ENCODE assay signal across 8 cellular contexts in the genomic region with DNA sequence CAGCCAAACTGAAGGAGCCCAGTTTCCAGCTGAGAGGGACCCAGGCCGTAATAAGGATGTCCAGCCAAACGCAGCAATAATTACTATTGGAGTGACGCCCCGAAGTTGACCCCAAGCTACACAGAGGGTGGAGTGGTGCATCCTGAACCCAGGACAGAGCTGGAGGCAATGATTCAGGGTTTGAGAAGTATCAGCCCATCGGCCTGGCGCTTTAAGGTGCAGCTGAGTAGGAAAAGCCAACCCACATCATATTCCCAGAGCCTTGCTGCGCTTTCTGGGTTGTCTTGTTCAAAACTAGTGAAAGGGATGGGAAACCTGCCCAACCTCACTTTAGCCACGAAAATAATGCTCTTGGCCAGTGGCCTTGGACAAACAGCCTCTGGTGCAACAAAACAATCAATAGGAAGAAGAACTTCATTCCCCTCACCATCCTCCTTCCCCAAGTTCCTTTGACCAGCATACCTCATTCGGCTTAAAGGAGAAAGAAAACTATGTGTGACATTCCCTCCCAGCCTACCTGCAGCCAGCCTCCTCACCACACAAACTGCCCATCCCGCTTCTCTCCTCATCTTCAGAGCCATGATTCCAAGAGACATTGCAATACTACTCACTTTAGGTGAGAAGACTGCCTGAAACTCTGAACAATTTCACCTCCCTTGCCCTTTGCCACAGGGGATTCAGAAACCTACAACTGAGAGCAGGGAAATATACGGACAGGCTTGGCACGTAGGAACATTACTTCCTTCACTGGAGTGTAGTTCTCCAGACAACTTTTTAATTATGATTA.
DNase-seq lines count a peak whose midpoint lies in the region; ATAC-seq and TF ChIP-seq lines count a peak whose summit lies in the region.

No MANE protein-coding gene starts in this region.

- H3K4me1 ChIP-seq in Peyer's patch: peaks cover 0 to 29% (median 17%) of the 10 kb centered on the region in 4 donors
- H3K4me1 ChIP-seq in endocrine pancreas (ENCODE audit: control insufficient read depth, insufficient read depth, low read length): peaks cover 10% of the 10 kb centered on the region
- H3K4me1 ChIP-seq in muscle layer of duodenum (ENCODE audit: control insufficient read depth in 1 of 2, insufficient read depth in 2 of 2, low read length in 2 of 2): peaks cover 0 to 4% of the 10 kb centered on the region in 2 donors

- no peaks in the 10 kb centered on the region for H3K9me3 ChIP-seq in Peyer's patch
- H3K9me3 ChIP-seq in endocrine pancreas (ENCODE audit: control insufficient read depth, low read length): no peaks in the 10 kb centered on the region
- no peaks in the 10 kb centered on the region for H3K9me3 ChIP-seq in muscle layer of duodenum (ENCODE audit: control insufficient read depth in 1 of 2, low read length in 2 of 2)

- H3K27ac ChIP-seq in Peyer's patch (peak overlapping the region; percentile 96 to 99 (median 98)), muscle layer of duodenum (ENCODE audit: low read length) (peak overlapping the region; percentile 71)

- no peak for DNase-seq in T-helper 1 cell
- peak in 1 of 3 donors; percentile 55 for DNase-seq in Peyer's patch
- no peak for DNase-seq in NCI-H774 (lab: John Stamatoyannopoulos, UW)
- no peak for DNase-seq in effector CD4-positive, alpha-beta T cell

- ATAC-seq in GM19351 (IDR thresholded peaks at IDR 0.05; ENCODE audit: unreplicated experiment): no peak

- peak overlapping the region; percentile 99 for H3K4me3 Mint-ChIP-seq in T-helper 1 cell treated with Interleukin-12 subunit alpha and Interleukin-12 subunit beta and Interleukin-4 antibody, amounts not matched to agents 30 μg/mL and 1 μg/mL, for 36 hours

- H3K4me3 ChIP-seq in Peyer's patch (peak overlapping the region; percentile 40 to 84 (median 72)), endocrine pancreas (ENCODE audit: control insufficient read depth, insufficient read depth, low read length) (peak overlapping the region; percentile 75), muscle layer of duodenum (ENCODE audit: low read depth in 1 of 2, low read length in 2 of 2) (peak overlapping the region; percentile 92 to 94)

- H3K36me3 ChIP-seq in Peyer's patch (no peaks in the 10 kb centered on the region), endocrine pancreas (ENCODE audit: control insufficient read depth, insufficient read depth, low read length) (no peaks in the 10 kb centered on the region), muscle layer of duodenum (ENCODE audit: control insufficient read depth in 1 of 2, insufficient read depth in 2 of 2, low read length in 2 of 2) (peaks cover 0 to 28% of the 10 kb centered on the region in 2 donors)

- H3K9me3 Mint-ChIP-seq in T-helper 1 cell treated with Interleukin-12 subunit alpha and Interleukin-12 subunit beta and Interleukin-4 antibody, amounts not matched to agents 30 μg/mL and 1 μg/mL, for 36 hours: no peaks in the 10 kb centered on the region

- TF ChIP-seq CTCF in Peyer's patch (IDR thresholded peaks at IDR 0.05): no peak

- TF ChIP-seq POLR2A in Peyer's patch (IDR thresholded peaks at IDR 0.05): no peak

- H3K27ac Mint-ChIP-seq in T-helper 1 cell treated with Interleukin-12 subunit alpha and Interleukin-12 subunit beta and Interleukin-4 antibody, amounts not matched to agents 30 μg/mL and 1 μg/mL, for 36 hours: peak overlapping the region; percentile 99

- peaks cover 14% of the 10 kb centered on the region for H3K27me3 Mint-ChIP-seq in T-helper 1 cell treated with Interleukin-12 subunit alpha and Interleukin-12 subunit beta and Interleukin-4 antibody, amounts not matched to agents 30 μg/mL and 1 μg/mL, for 36 hours (ENCODE audit: low read depth)

- H3K9ac ChIP-seq in endocrine pancreas (ENCODE audit: control insufficient read depth, insufficient read depth, low read length): peak overlapping the region; percentile 69

- H3K27me3 ChIP-seq in Peyer's patch (no peaks in the 10 kb centered on the region), endocrine pancreas (ENCODE audit: control insufficient read depth, insufficient read depth, low read length) (no peaks in the 10 kb centered on the region), muscle layer of duodenum (ENCODE audit: low read depth, low read length) (no peaks in the 10 kb centered on the region)

- H3K4me1 Mint-ChIP-seq in T-helper 1 cell treated with Interleukin-12 subunit alpha and Interleukin-12 subunit beta and Interleukin-4 antibody, amounts not matched to agents 30 μg/mL and 1 μg/mL, for 36 hours (ENCODE audit: low read depth): peaks cover 47% of the 10 kb centered on the region

- peaks cover 26% of the 10 kb centered on the region for H3K36me3 Mint-ChIP-seq in T-helper 1 cell treated with Interleukin-12 subunit alpha and Interleukin-12 subunit beta and Interleukin-4 antibody, amounts not matched to agents 30 μg/mL and 1 μg/mL, for 36 hours (ENCODE audit: low read depth)
